Comparison of ENCODE assay signal across 10 cellular contexts in the genomic region with DNA sequence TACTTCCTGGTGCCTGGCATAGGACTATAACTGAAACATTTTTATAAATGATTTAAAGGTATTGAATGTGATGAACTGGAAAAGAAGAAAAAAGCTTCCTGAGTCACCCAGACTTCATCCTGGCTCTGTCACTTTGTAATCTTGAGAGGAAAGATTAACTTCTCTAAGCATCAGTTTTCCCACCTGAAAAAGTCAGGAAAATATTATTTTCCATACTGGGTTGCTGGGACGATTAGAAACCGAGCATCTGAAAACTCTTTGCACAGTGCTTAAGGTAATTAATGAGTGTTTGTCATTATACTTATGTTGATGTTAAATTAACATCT.
DNase-seq lines count a peak whose midpoint lies in the region; ATAC-seq and TF ChIP-seq lines count a peak whose summit lies in the region.
"Had no signal": no experiment of that assay in that cellular context is flagged by ENCODE, and none has a peak within 500 bp of the region (broad histone marks: within the 10 kb centered on the region; RNA-seq: fewer than 3 reads in every experiment).

No MANE protein-coding gene starts in this region.

- H2AFZ ChIP-seq in smooth muscle cell (ENCODE audit: low read depth): no peak overlapping the region

- no peaks in the 10 kb centered on the region for H3F3A ChIP-seq in smooth muscle cell (ENCODE audit: low read depth)

- H4K20me1 ChIP-seq in smooth muscle cell (ENCODE audit: low read depth): peaks cover 24% of the 10 kb centered on the region

- WGBS in smooth muscle cell (ENCODE audit: low lambda C conversion rate): 31% methylated on average over 2 of the region's 2 CpGs

- peaks cover 92% of the 10 kb centered on the region for H3K79me2 ChIP-seq in smooth muscle cell (ENCODE audit: low read depth)

- DNase-seq in T-helper 2 cell treated with Interferon-gamma antibody and Interleukin-4, amounts not matched to agents 5 μg/mL and 100 μg/mL, for 36 hours (ENCODE audit: low spot score): no peak
- DNase-seq in T-helper 2 cell (no peak), WTC11 (ENCODE audit: low spot score) (no peak), foreskin keratinocyte (no peak), smooth muscle cell (lab: John Stamatoyannopoulos, UW; ENCODE audit: unreplicated experiment) (no peak), T1000 (lab: John Stamatoyannopoulos, UW) (no peak), NCI-H748 (lab: John Stamatoyannopoulos, UW; ENCODE audit: unreplicated experiment) (no peak)
- DNase-seq: activated naive CD4-positive, alpha-beta T cell; NCI-H1048 had no signal

- POLR2A ChIA-PET in WTC11 (lab: Charles Lee): no interaction called here

- peak overlapping the region; percentile 41 for H3K4me3 ChIP-seq in smooth muscle cell

- peak overlapping the region; percentile 60 for H3K9ac ChIP-seq in smooth muscle cell (ENCODE audit: low read depth)

- ATAC-seq in WTC11 (no peak), foreskin keratinocyte (no peak), GM21723 (IDR thresholded peaks at IDR 0.05; ENCODE audit: unreplicated experiment) (no peak)

- peaks cover 50% of the 10 kb centered on the region for H3K4me1 Mint-ChIP-seq in T-helper 2 cell treated with Interferon-gamma antibody and Interleukin-4, amounts not matched to agents 5 μg/mL and 100 μg/mL, for 36 hours (ENCODE audit: low read depth)
- H3K4me1 Mint-ChIP-seq in WTC11: peaks cover 93% of the 10 kb centered on the region

- H3K36me3 Mint-ChIP-seq in T-helper 2 cell treated with Interferon-gamma antibody and Interleukin-4, amounts not matched to agents 5 μg/mL and 100 μg/mL, for 36 hours (ENCODE audit: low read depth): no peaks in the 10 kb centered on the region
- no peaks in the 10 kb centered on the region for H3K36me3 Mint-ChIP-seq in WTC11

- peak overlapping the region; percentile 71 for H3K4me3 Mint-ChIP-seq in T-helper 2 cell treated with Interferon-gamma antibody and Interleukin-4, amounts not matched to agents 5 μg/mL and 100 μg/mL, for 36 hours
- peak overlapping the region; percentile 60 for H3K4me3 Mint-ChIP-seq in WTC11

- H3K9me3 ChIP-seq in smooth muscle cell (replicated peaks; ENCODE audit: low read depth): no peaks in the 10 kb centered on the region

- TF ChIP-seq CTCF in WTC11 (IDR thresholded peaks at IDR 0.05) (no peak), foreskin keratinocyte (conservative IDR thresholded peaks at IDR 0.05) (no peak), smooth muscle cell (IDR thresholded peaks at IDR 0.05; ENCODE audit: borderline replicate concordance, insufficient read depth, poor library complexity, severe bottlenecking) (no peak)

- CTCF ChIA-PET in WTC11 (lab: Charles Lee): interaction anchor here (0.8 to 1.7 kb wide), 4 partner anchors 11 to 369 kb away, joined by 3 to 5 read pairs (median 3); no protein-coding TSS in a partner anchor

- H3K27me3 Mint-ChIP-seq in T-helper 2 cell treated with Interferon-gamma antibody and Interleukin-4, amounts not matched to agents 5 μg/mL and 100 μg/mL, for 36 hours (ENCODE audit: low read depth): peaks cover 2% of the 10 kb centered on the region
- no peaks in the 10 kb centered on the region for H3K27me3 Mint-ChIP-seq in WTC11 (ENCODE audit: low read depth)

- peak overlapping the region; percentile 42 for H3K27ac Mint-ChIP-seq in T-helper 2 cell treated with Interferon-gamma antibody and Interleukin-4, amounts not matched to agents 5 μg/mL and 100 μg/mL, for 36 hours
- H3K27ac Mint-ChIP-seq in WTC11: no peak overlapping the region

- peaks cover 40% of the 10 kb centered on the region for H3K4me1 ChIP-seq in foreskin keratinocyte
- H3K4me1 ChIP-seq in smooth muscle cell (ENCODE audit: low read depth): peaks cover 43% of the 10 kb centered on the region

- H3K9me3 Mint-ChIP-seq in T-helper 2 cell treated with Interferon-gamma antibody and Interleukin-4, amounts not matched to agents 5 μg/mL and 100 μg/mL, for 36 hours: no peaks in the 10 kb centered on the region
- no peaks in the 10 kb centered on the region for H3K9me3 Mint-ChIP-seq in WTC11

- H3K27me3 ChIP-seq in foreskin keratinocyte (no peaks in the 10 kb centered on the region), smooth muscle cell (ENCODE audit: low read depth) (no peaks in the 10 kb centered on the region)

- H3K27ac ChIP-seq in foreskin keratinocyte: peak overlapping the region; percentile 41
- H3K27ac ChIP-seq in smooth muscle cell (ENCODE audit: low read depth): peak overlapping the region; percentile 56

- no peaks in the 10 kb centered on the region for H3K36me3 ChIP-seq in smooth muscle cell (ENCODE audit: low read depth)

- H3K4me2 ChIP-seq in smooth muscle cell: peak overlapping the region; percentile 83

TF ChIP-seq in WTC11, 78 proteins besides CTCF, POLR2A, EP300 and RAD21:
- no peak for TF ChIP-seq NFYB (CRISPR knock-in tag; conservative IDR thresholded peaks at IDR 0.05; ENCODE audit: low read depth)
- TF ChIP-seq E2F4 (CRISPR knock-in tag; IDR thresholded peaks at IDR 0.05; ENCODE audit: borderline replicate concordance, low read depth): no peak
- TF ChIP-seq SMAD3 (CRISPR knock-in tag; IDR thresholded peaks at IDR 0.05; ENCODE audit: borderline replicate concordance): no peak
- TF ChIP-seq ZNF232 (CRISPR knock-in tag; IDR thresholded peaks at IDR 0.05): no peak
- no peak for TF ChIP-seq OVOL2 (CRISPR knock-in tag; IDR thresholded peaks at IDR 0.05; ENCODE audit: borderline replicate concordance)
- TF ChIP-seq JUN (CRISPR knock-in tag; IDR thresholded peaks at IDR 0.05): no peak
- TF ChIP-seq NR3C1 (CRISPR knock-in tag; conservative IDR thresholded peaks at IDR 0.05; ENCODE audit: low read depth): no peak
